7 cellular contexts compared by ENCODE assay signal in genomic region chr3:45656575-45657363, GRCh38. TPM values are rescaled to one million over a fixed set of nuclear protein-coding genes. Genes with fewer than 3 reads are reported as not detected.
DNase-seq lines count a peak whose midpoint lies in the region; ATAC-seq and TF ChIP-seq lines count a peak whose summit lies in the region.

No MANE protein-coding gene starts in this region.

- DNase-seq in GM13976 (ENCODE audit: low spot score) = peak; percentile 79
- peak; percentile 57 for DNase-seq in NCI-H446 treated with DMSO at 0.1 percent for 48 hours (lab: John Stamatoyannopoulos, UW)
- DNase-seq in activated CD4-positive, CD25-positive, alpha-beta regulatory T cell treated with anti-CD3 and anti-CD28 coated beads, Interleukin-2, amount 50 U/mL, for 72 hours = peak; percentile 82
- peak; percentile 91 for DNase-seq in cerebellum (ENCODE audit: low spot score)
- DNase-seq in left kidney (ENCODE audit: low read depth, low spot score) = peak; percentile 96
- DNase-seq in stimulated activated CD4-positive, alpha-beta T cell treated with anti-CD3 and anti-CD28 coated beads, Interleukin-4, amount 100 ng/mL, for 24 hours = peak; percentile 91

- in situ Hi-C loops in GM13976 (cut with MboI; ENCODE audit: low sequenced_read_pairs, unreplicated experiment) = loop anchor here (25.0 kb wide), 2 partner anchors 444 to 619 kb away; partner anchors contain the start of gene CLEC3B

- peak; percentile 81 for TF ChIP-seq CTCF in GM13976 (IDR thresholded peaks at IDR 0.05; ENCODE audit: borderline replicate concordance, control extremely low read depth, extremely low read depth, insufficient read depth, missing control alignments)

- peak; percentile 64 for ATAC-seq in HG03196 (IDR thresholded peaks at IDR 0.05; ENCODE audit: unreplicated experiment)

RNA-seq across cellular contexts. Expression of gene SACM1L, which starts 32.4 kb away (rescaled TPM):
- total RNA-seq in cerebellum = 63.8 TPM

Comparison
In these comparisons a context has a peak if more than half of its experiments do, and no peak if none do; other contexts are left out.
1. Peak in every context shown above with its lines: DNase-seq and ATAC-seq.